In the genomic region with DNA sequence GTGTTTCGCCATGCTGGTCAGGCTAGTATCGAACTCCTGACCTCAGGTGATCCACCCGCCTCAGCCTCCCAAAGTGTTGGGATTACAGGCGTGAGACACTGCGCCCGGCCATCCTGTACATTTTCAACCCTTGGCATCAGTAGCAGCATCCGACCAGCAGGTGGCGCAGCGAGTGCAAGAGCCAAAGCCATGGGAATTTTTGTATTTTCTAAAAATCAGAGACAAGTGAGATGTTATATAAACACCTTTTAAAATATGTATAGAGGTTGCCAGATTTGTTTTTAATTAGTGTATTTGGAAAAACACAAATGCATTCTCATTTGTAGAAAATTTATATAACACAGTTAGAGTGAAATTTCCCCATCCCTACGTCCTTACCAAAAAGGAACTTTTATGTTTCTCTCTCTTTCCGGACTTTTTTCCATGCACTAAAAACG, we compare ENCODE assay signal across 8 cellular contexts. TPM values are rescaled to one million over a fixed set of nuclear protein-coding genes. Genes with fewer than 3 reads are reported as not detected.
DNase-seq lines count a peak whose midpoint lies in the region; ATAC-seq, FAIRE-seq and TF ChIP-seq lines count a peak whose summit lies in the region.

No MANE protein-coding gene starts in this region.

- H3K36me3 Mint-ChIP-seq in type B pancreatic cell, result no peaks in the 10 kb centered on the region

- H3K4me3 ChIP-seq in Jurkat, Clone E6-1 (ENCODE audit: low read length), result no peak overlapping the region
- no peak overlapping the region for H3K4me3 ChIP-seq in pancreas

- TF ChIP-seq CTCF in GM10248 (IDR thresholded peaks at IDR 0.05; ENCODE audit: control extremely low read depth, extremely low read depth, low read depth, missing control alignments), result peak; percentile 92
- peak; percentile 87 to 97 (median 92) for TF ChIP-seq CTCF in pancreas (IDR thresholded peaks at IDR 0.05)
- peak; percentile 99 for TF ChIP-seq CTCF in type B pancreatic cell (conservative IDR thresholded peaks at IDR 0.05)

- CTCF ChIA-PET in GM10248 (lab: Yijun Ruan, JAX), result interaction anchor here (0.7 to 13.8 kb wide), 41 partner anchors 9 to 1759 kb away, joined by 3 to 165 read pairs (median 4); no protein-coding TSS in a partner anchor

- intact Hi-C loops in pancreas (cut with DNase I), result loop anchor here in 2 of 3 donors (10.0 kb wide), 1 partner anchor 197 kb away; no protein-coding TSS in a partner anchor

- ATAC-seq in pancreas (peak; percentile 79 to 92 (median 90)), GM19397 (IDR thresholded peaks at IDR 0.05; ENCODE audit: unreplicated experiment) (no peak)

- peaks cover 22% of the 10 kb centered on the region for H3K4me1 Mint-ChIP-seq in type B pancreatic cell (ENCODE audit: unreplicated experiment)

- H3K36me3 ChIP-seq in pancreas, result no peaks in the 10 kb centered on the region

- FAIRE-seq in frontal cortex (lab: Jason Lieb, UNC) (peak; percentile 82), pancreas (lab: Jason Lieb, UNC) (peak; percentile 43)

- no peaks in the 10 kb centered on the region for H3K9me3 Mint-ChIP-seq in type B pancreatic cell

- no peak overlapping the region for H3K27ac Mint-ChIP-seq in type B pancreatic cell

- H3K4me3 Mint-ChIP-seq in type B pancreatic cell, result no peak overlapping the region

- peaks cover 0 to 5% (median 2%) of the 10 kb centered on the region in 3 donors for H3K4me1 ChIP-seq in pancreas

- DNase-seq in GM10248 (ENCODE audit: extremely low spot score), result peak; percentile 44
- DNase-seq in Jurkat, Clone E6-1 (ENCODE audit: low read depth, low spot score), result peak; percentile 58
- peak; percentile 12 for DNase-seq in SHP77 treated with DMSO at 0.1 percent for 48 hours (lab: John Stamatoyannopoulos, UW)
- peak; percentile 53 for DNase-seq in activated effector memory CD4-positive, alpha-beta T cell treated with Interleukin-2 at 50 U/mL for 16 hours
- DNase-seq in frontal cortex (ENCODE audit: low spot score in 2 of 2), result peak; percentile 22 to 39
- DNase-seq in pancreas, result peak; percentile 56 to 93 (median 81)
- DNase-seq in type B pancreatic cell (ENCODE audit: extremely low spot score, unreplicated experiment), result peak; percentile 86

- no peak overlapping the region for H3K27ac ChIP-seq in pancreas

- POLR2A ChIA-PET in GM10248 (lab: Yijun Ruan, JAX), result no interaction called here

- no peaks in the 10 kb centered on the region for H3K9me3 ChIP-seq in pancreas

- 15 to 19% methylated on average over 12 of the region's 12 CpGs for WGBS in pancreas, 2 donors

- no peaks in the 10 kb centered on the region for H3K27me3 ChIP-seq in pancreas

- peaks cover 11% of the 10 kb centered on the region for H3K27me3 Mint-ChIP-seq in type B pancreatic cell

RNA-seq across cellular contexts. Expression of gene MOGAT1, which starts 36.8 kb away (rescaled TPM):
- polyA plus RNA-seq in Jurkat, Clone E6-1 (2012; ENCODE audit: insufficient read depth, insufficient read length), result not detected
- total RNA-seq in frontal cortex, result not detected
- total RNA-seq in pancreas, result under 1 TPM in 4 of 6 donors, not detected in 2; 0.17 to 0.38 (median 0.29) TPM
- polyA plus RNA-seq in pancreas, result not detected
- total RNA-seq in type B pancreatic cell (ENCODE audit: low replicate concordance), result 0.45 TPM in 1 of 2 replicates, not detected in the other

RNA-seq across cellular contexts. Expression of gene FARSB, which starts 52.4 kb away (rescaled TPM):
- polyA plus RNA-seq in Jurkat, Clone E6-1 (2012; ENCODE audit: insufficient read depth, insufficient read length), result 68.7 TPM
- total RNA-seq in frontal cortex (35.5 TPM), pancreas (10 to 100 TPM in 2 of 6 donors, 1 to 10 TPM in 4; 6.1 to 13.7 (median 8.6) TPM), type B pancreatic cell (ENCODE audit: low replicate concordance) (17.3 and 24.0 TPM in 2 replicates)
- polyA plus RNA-seq in pancreas, result 10 to 100 TPM in 1 of 2 donors, 1 to 10 TPM in 1; 8.6 to 12.1 TPM

Comparison
In these comparisons a context has a peak if more than half of its experiments do, and no peak if none do; other contexts are left out.
1. DNase-seq: peak in every context shown above with its lines; median percentile 86 in type B pancreatic cell; 81 in pancreas; 58 in Jurkat, Clone E6-1; 53 in activated effector memory CD4-positive, alpha-beta T cell treated with Interleukin-2 at 50 U/mL for 16 hours; 44 in GM10248; 30 in frontal cortex; 12 in SHP77 treated with DMSO at 0.1 percent for 48 hours.